10 cellular contexts compared by ENCODE assay signal in genomic region chr4:185567828-185568442, GRCh38. TPM values are rescaled to one million over a fixed set of nuclear protein-coding genes. Genes with fewer than 3 reads are reported as not detected.
DNase-seq lines count a peak whose midpoint lies in the region; ATAC-seq and TF ChIP-seq lines count a peak whose summit lies in the region.
"Had no signal": no experiment of that assay in that cellular context is flagged by ENCODE, and none has a peak within 500 bp of the region (broad histone marks: within the 10 kb centered on the region; RNA-seq: fewer than 3 reads in every experiment).

No MANE protein-coding gene starts in this region.

- H3K9me3 Mint-ChIP-seq in neural progenitor cell (peaks cover 4% of the 10 kb centered on the region), type B pancreatic cell (no peaks in the 10 kb centered on the region)

- DNase-seq in SK-N-MC (ENCODE audit: low read depth, low spot score) (no peak), globus pallidus (ENCODE audit: low spot score) (peak; percentile 86), neural progenitor cell (ENCODE audit: low spot score) (no peak), type B pancreatic cell (ENCODE audit: extremely low spot score, unreplicated experiment) (no peak), NCI-H2107 (lab: John Stamatoyannopoulos, UW) (no peak)
- no peak for DNase-seq in activated CD4-positive, alpha-beta T cell treated with anti-CD3 and anti-CD28 coated beads for 1 hour
- DNase-seq: activated CD4-positive, alpha-beta T cell treated with anti-CD3 and anti-CD28 coated beads, Interleukin-2, amount 50 U/mL, for 4 hours; NCI-H748 treated with DMSO at 0.1 percent for 48 hours had no signal

- no peaks in the 10 kb centered on the region for H3K27me3 ChIP-seq in neural progenitor cell

- no peaks in the 10 kb centered on the region for H3K36me3 Mint-ChIP-seq in neural progenitor cell
- H3K36me3 Mint-ChIP-seq in type B pancreatic cell = no peaks in the 10 kb centered on the region

- H3K9ac ChIP-seq in SK-N-MC (ENCODE audit: insufficient read length) (no peak overlapping the region), neural progenitor cell (no peak overlapping the region)

- no peak overlapping the region for H2AFZ ChIP-seq in neural progenitor cell (replicated peaks)

- no peaks in the 10 kb centered on the region for H4K20me1 ChIP-seq in neural progenitor cell (ENCODE audit: low read depth)

- H3K27ac Mint-ChIP-seq in neural progenitor cell (peak overlapping the region; percentile 77), type B pancreatic cell (peak overlapping the region; percentile 26)

- H3K4me1 ChIP-seq in neural progenitor cell = no peaks in the 10 kb centered on the region

- H3K36me3 ChIP-seq in SK-N-MC (ENCODE audit: insufficient read depth, low read length) (no peaks in the 10 kb centered on the region), neural progenitor cell (no peaks in the 10 kb centered on the region)

- peak overlapping the region; percentile 7; the same call in 1 of the 2 replicates for H3K4me3 ChIP-seq in SK-N-MC
- no peak overlapping the region for H3K4me3 ChIP-seq in neural progenitor cell

- H3K4me3 Mint-ChIP-seq in neural progenitor cell = no peak overlapping the region
- peak overlapping the region; percentile 1 for H3K4me3 Mint-ChIP-seq in type B pancreatic cell

- H3K27ac ChIP-seq in SK-N-MC = no peak overlapping the region
- no peak overlapping the region for H3K27ac ChIP-seq in neural progenitor cell

- no peaks in the 10 kb centered on the region for H3F3A ChIP-seq in neural progenitor cell (ENCODE audit: low read depth)

- no peaks in the 10 kb centered on the region for H3K9me3 ChIP-seq in SK-N-MC (ENCODE audit: low read depth, low read length)
- H3K9me3 ChIP-seq in neural progenitor cell (ENCODE audit: low read depth) = no peaks in the 10 kb centered on the region

- peaks cover 3% of the 10 kb centered on the region for H3K27me3 Mint-ChIP-seq in neural progenitor cell (ENCODE audit: insufficient read depth, low read depth)
- H3K27me3 Mint-ChIP-seq in type B pancreatic cell = peaks cover 2% of the 10 kb centered on the region

- ATAC-seq in HG02642 (IDR thresholded peaks at IDR 0.05; ENCODE audit: poor library complexity, unreplicated experiment) (no peak), GM21447 (IDR thresholded peaks at IDR 0.05; ENCODE audit: unreplicated experiment) (no peak)

- H3K4me1 Mint-ChIP-seq in neural progenitor cell = peaks cover 23% of the 10 kb centered on the region
- peaks cover 25% of the 10 kb centered on the region for H3K4me1 Mint-ChIP-seq in type B pancreatic cell (ENCODE audit: unreplicated experiment)

- H3K4me2 ChIP-seq in neural progenitor cell = no peak overlapping the region

- TF ChIP-seq CTCF in neural progenitor cell (IDR thresholded peaks at IDR 0.05) = no peak
- no peak for TF ChIP-seq CTCF in type B pancreatic cell (conservative IDR thresholded peaks at IDR 0.05)

- H3K79me2 ChIP-seq in neural progenitor cell (ENCODE audit: low read depth) = no peaks in the 10 kb centered on the region

RNA-seq across cellular contexts. Expression of gene PDLIM3, which starts 32.6 kb away (rescaled TPM):
- total RNA-seq in neural progenitor cell (ENCODE audit: low replicate concordance) = 1.4 and 5.2 TPM in 2 replicates
- 0.93 and 6.7 TPM in 2 replicates for total RNA-seq in type B pancreatic cell (ENCODE audit: low replicate concordance)
